ENCODE assay signal across 12 cellular contexts in the genomic region with DNA sequence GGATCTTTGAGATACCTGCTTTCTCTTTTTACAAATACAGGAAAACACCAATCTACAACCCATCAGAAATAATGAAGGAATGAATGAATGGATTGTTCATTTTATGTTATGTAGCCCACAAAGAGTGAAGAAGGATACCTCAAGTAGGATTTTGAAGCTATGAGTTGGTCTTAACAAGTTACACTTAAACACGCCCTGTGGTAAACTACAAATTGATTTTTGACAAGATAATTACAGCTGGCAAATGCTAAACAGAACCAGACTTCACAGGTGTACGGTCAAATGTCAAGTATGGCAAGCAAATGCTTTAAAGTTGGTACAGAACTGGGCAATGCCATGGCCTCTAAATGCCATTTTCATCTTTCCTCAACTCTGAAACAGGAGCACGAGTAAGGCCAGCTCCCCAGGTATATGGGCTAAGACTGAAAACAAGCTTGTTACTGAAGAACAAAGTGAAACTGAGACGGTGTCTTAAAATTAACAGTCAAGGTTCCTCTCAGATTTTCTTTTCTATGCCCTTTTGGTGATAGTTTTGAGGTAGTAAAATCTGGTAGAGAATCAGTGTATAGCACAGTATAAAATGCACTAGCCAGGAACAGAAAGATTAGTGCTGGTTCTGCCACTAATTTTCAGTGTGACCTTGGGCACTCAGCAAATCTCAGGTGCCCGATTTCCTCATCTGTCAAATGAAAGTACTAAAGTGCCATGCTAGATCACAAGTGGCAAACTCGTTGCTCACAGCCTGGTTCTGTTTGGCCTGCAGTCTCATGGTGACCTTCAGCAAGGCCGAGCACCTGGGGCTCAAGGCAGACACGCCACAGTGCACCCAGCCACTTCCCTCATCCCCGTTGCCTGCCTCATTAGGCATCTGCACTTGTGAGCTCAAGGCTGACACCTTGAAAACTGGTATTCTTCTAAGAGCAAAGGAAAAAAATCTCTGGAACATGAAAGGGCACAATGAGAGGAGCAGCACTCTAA. TPM values are rescaled to one million over a fixed set of nuclear protein-coding genes. Genes with fewer than 3 reads are reported as not detected.
DNase-seq lines count a peak whose midpoint lies in the region; ATAC-seq and TF ChIP-seq lines count a peak whose summit lies in the region.
"Had no signal": no experiment of that assay in that cellular context is flagged by ENCODE, and none has a peak within 500 bp of the region (broad histone marks: within the 10 kb centered on the region; RNA-seq: fewer than 3 reads in every experiment).

No MANE protein-coding gene starts in this region.

- no peak for TF ChIP-seq POLR2A in body of pancreas (IDR thresholded peaks at IDR 0.05)

- H3K27ac ChIP-seq in body of pancreas (peak overlapping the region; percentile 43 to 68 (median 54)), lower lobe of right lung (no peak overlapping the region)
- H3K27ac ChIP-seq: coronary artery had no signal

- in situ Hi-C loops in ACHN (cut with HindIII; ENCODE audit: low pct_ligation_motif_present, low pct_unique_long_range_greater_than_20kb, low sequenced_read_pairs) = no loop called here

- H3K4me1 ChIP-seq in body of pancreas (peaks cover 11% of the 10 kb centered on the region), lower lobe of right lung (no peaks in the 10 kb centered on the region)

- H3K4me3 ChIP-seq in body of pancreas (no peak overlapping the region), lower lobe of right lung (no peak overlapping the region)
- H3K4me3 ChIP-seq: coronary artery had no signal

- ATAC-seq in GM18907 (IDR thresholded peaks at IDR 0.05; ENCODE audit: unreplicated experiment) = peak; percentile 63
- peak; percentile 71 for ATAC-seq in HG03280 (IDR thresholded peaks at IDR 0.05; ENCODE audit: unreplicated experiment)
- peak; percentile 86 for ATAC-seq in body of pancreas
- ATAC-seq in GM21360 (IDR thresholded peaks at IDR 0.05; ENCODE audit: unreplicated experiment) = no peak
- ATAC-seq in lower lobe of right lung = no peak

- DNase-seq in ACHN (peak; percentile 49), body of pancreas (peak; percentile 51 to 79 (median 72)), NCI-H146 treated with DMSO at 0.1 percent for 48 hours (lab: John Stamatoyannopoulos, UW; ENCODE audit: unreplicated experiment) (no peak), A172 (ENCODE audit: low spot score) (no peak), lower lobe of right lung (no peak)
- DNase-seq: C1 segment of cervical spinal cord, hippocampal formation, NCI-H1048 had no signal

- intact Hi-C loops in body of pancreas (cut with DNase I) = no loop called here
- intact Hi-C loops in lower lobe of right lung (cut with DNase I) = no loop called here

- WGBS in body of pancreas, 2 donors = 46 to 54% methylated on average over 7 to 9 of the region's 9 CpGs

- TF ChIP-seq CTCF in body of pancreas (IDR thresholded peaks at IDR 0.05) = no peak
- no peak for TF ChIP-seq CTCF in lower lobe of right lung (IDR thresholded peaks at IDR 0.05)

- H3K27me3 ChIP-seq in body of pancreas = no peaks in the 10 kb centered on the region
- H3K27me3 ChIP-seq in lower lobe of right lung (ENCODE audit: low read depth) = no peaks in the 10 kb centered on the region

- no peaks in the 10 kb centered on the region for H3K9me3 ChIP-seq in body of pancreas
- H3K9me3 ChIP-seq in lower lobe of right lung = no peaks in the 10 kb centered on the region

- H3K36me3 ChIP-seq in body of pancreas (replicated peaks in 1 of 2; ENCODE audit: insufficient read depth in 1 of 2, low read depth in 2 of 2) (no peaks in the 10 kb centered on the region), lower lobe of right lung (peaks cover 64% of the 10 kb centered on the region)

RNA-seq across cellular contexts. Expression of gene RUVBL1, which starts 9.5 kb away (rescaled TPM):
- 10 to 100 TPM in 1 of 2 donors, 1 to 10 TPM in 1; 7.5 to 22.1 TPM for total RNA-seq in body of pancreas
- 169 and 205 TPM in 2 replicates for total RNA-seq in A172 (2014; rRNA removed; shearing (Covaris generic))
- 21.4 TPM for total RNA-seq in lower lobe of right lung

RNA-seq across cellular contexts. Expression of gene EEFSEC, which starts 39.2 kb away (rescaled TPM):
- 10 to 100 TPM in 1 of 2 donors, 1 to 10 TPM in 1; 8.6 to 33.0 TPM for total RNA-seq in body of pancreas
- total RNA-seq in A172 (2014; rRNA removed; shearing (Covaris generic)) = 3.5 and 4.1 TPM in 2 replicates
- total RNA-seq in lower lobe of right lung = 15.6 TPM

Comparison
In these comparisons a context has a peak if more than half of its experiments do, and no peak if none do; other contexts are left out.
1. DNase-seq: peak in ACHN (single experiment) and body of pancreas (4 of 4); none in NCI-H146 treated with DMSO at 0.1 percent for 48 hours (single experiment), A172 (single experiment) and lower lobe of right lung (single experiment).
2. ATAC-seq: peak in GM18907 (single experiment), HG03280 (single experiment) and body of pancreas (single experiment); none in GM21360 (single experiment) and lower lobe of right lung (0 of 2).